26 cellular contexts compared by ENCODE assay signal in the genomic region with DNA sequence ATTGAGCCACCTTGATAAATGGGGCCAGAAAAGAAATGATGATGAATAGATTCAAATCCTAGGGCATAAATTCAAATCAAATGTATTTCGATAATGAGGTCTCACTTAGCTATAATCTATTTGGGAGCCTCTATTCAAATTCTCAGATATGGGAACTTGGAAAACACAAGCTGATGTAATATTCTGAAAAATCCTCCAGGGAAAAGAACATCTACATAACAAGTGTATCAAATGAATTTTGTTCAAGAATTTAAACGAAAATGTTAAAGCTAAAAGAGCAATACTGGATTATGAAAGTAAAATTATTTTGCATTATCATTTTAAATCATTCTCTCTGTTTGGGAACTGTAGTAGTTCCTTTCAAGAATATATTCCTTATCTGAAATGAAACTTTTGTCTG.
"Had no signal": no experiment of that assay in that cellular context is flagged by ENCODE, and none has a peak within 500 bp of the region (broad histone marks: within the 10 kb centered on the region; RNA-seq: fewer than 3 reads in every experiment).

No MANE protein-coding gene starts in this region.

- H3K36me3 Mint-ChIP-seq: immature natural killer cell; naive thymus-derived CD8-positive, alpha-beta T cell; stimulated activated effector memory CD8-positive, alpha-beta T cell treated with anti-CD3 and anti-CD28 coated beads, Interleukin-12 subunit alpha, Interleukin-12 subunit beta, amount 100 ng/mL, for 72 hours; type B pancreatic cell had no signal

- H3K4me3 Mint-ChIP-seq: immature natural killer cell; naive thymus-derived CD8-positive, alpha-beta T cell; nephron progenitor cell; stimulated activated effector memory CD8-positive, alpha-beta T cell treated with anti-CD3 and anti-CD28 coated beads, Interleukin-12 subunit alpha, Interleukin-12 subunit beta, amount 100 ng/mL, for 72 hours; type B pancreatic cell had no signal

- H3K36me3 ChIP-seq: colonic mucosa, esophagus muscularis mucosa, lower lobe of right lung, ovary, sigmoid colon, tibial artery had no signal

- H3K4me1 ChIP-seq: colonic mucosa, esophagus muscularis mucosa, lower lobe of right lung, psoas muscle, sigmoid colon, testis, tibial artery had no signal

- H3K4me3 ChIP-seq: colonic mucosa, esophagus muscularis mucosa, lower lobe of right lung, ovary, psoas muscle, sigmoid colon, testis, tibial artery had no signal

- H3K27ac ChIP-seq: colonic mucosa, esophagus muscularis mucosa, lower lobe of right lung, ovary, psoas muscle, sigmoid colon, testis, tibial artery had no signal

- DNase-seq: colonic mucosa; dermis blood vessel endothelial cell; effector memory CD4-positive, alpha-beta T cell; hypothalamus; immature natural killer cell; islet precursor cell; kidney glomerular epithelial cell; left ventricle myocardium superior; lower lobe of right lung; naive thymus-derived CD8-positive, alpha-beta T cell; nephron progenitor cell; nucleus accumbens; ovary; posterior cingulate gyrus; psoas muscle; right cardiac atrium; sigmoid colon; stimulated activated CD4-positive, alpha-beta T cell treated with anti-CD3 and anti-CD28 coated beads, Interleukin-2, amount 100 ng/mL, for 24 hours; stimulated activated CD4-positive, alpha-beta T cell treated with anti-CD3 and anti-CD28 coated beads, Interleukin-4, amount 100 ng/mL, for 24 hours; stimulated activated naive CD4-positive, alpha-beta T cell treated with Interleukin-2 at 50 U/mL for 16 hours; substantia nigra; testis; tibial artery had no signal

- H3K4me1 Mint-ChIP-seq: immature natural killer cell; naive thymus-derived CD8-positive, alpha-beta T cell; nephron progenitor cell; stimulated activated effector memory CD8-positive, alpha-beta T cell treated with anti-CD3 and anti-CD28 coated beads, Interleukin-12 subunit alpha, Interleukin-12 subunit beta, amount 100 ng/mL, for 72 hours had no signal

- H3K9me3 Mint-ChIP-seq: immature natural killer cell; naive thymus-derived CD8-positive, alpha-beta T cell; nephron progenitor cell; stimulated activated effector memory CD8-positive, alpha-beta T cell treated with anti-CD3 and anti-CD28 coated beads, Interleukin-12 subunit alpha, Interleukin-12 subunit beta, amount 100 ng/mL, for 72 hours; type B pancreatic cell had no signal

- H3K9me3 ChIP-seq: colonic mucosa, esophagus muscularis mucosa, lower lobe of right lung, ovary, psoas muscle, sigmoid colon, testis, tibial artery had no signal

- H3K27ac Mint-ChIP-seq: immature natural killer cell; naive thymus-derived CD8-positive, alpha-beta T cell; nephron progenitor cell; stimulated activated effector memory CD8-positive, alpha-beta T cell treated with anti-CD3 and anti-CD28 coated beads, Interleukin-12 subunit alpha, Interleukin-12 subunit beta, amount 100 ng/mL, for 72 hours; type B pancreatic cell had no signal

- H3K27me3 ChIP-seq: colonic mucosa, esophagus muscularis mucosa, ovary, sigmoid colon, testis, tibial artery had no signal

- ATAC-seq: left ventricle myocardium superior; lower lobe of right lung; naive thymus-derived CD8-positive, alpha-beta T cell; psoas muscle; right cardiac atrium; stimulated activated effector memory CD8-positive, alpha-beta T cell treated with anti-CD3 and anti-CD28 coated beads, Interleukin-12 subunit alpha, Interleukin-12 subunit beta, amount 100 ng/mL, for 72 hours had no signal

- H3K27me3 Mint-ChIP-seq: type B pancreatic cell had no signal
